Comparison of ENCODE assay signal across 13 cellular contexts in genomic region chr15:28514128-28514527, GRCh38. TPM values are rescaled to one million over a fixed set of nuclear protein-coding genes. Genes with fewer than 3 reads are reported as not detected.
"Had no signal": no experiment of that assay in that cellular context is flagged by ENCODE, and none has a peak within 500 bp of the region (broad histone marks: within the 10 kb centered on the region; RNA-seq: fewer than 3 reads in every experiment).

No MANE protein-coding gene starts in this region.

RNA-seq across cellular contexts. Expression of gene GOLGA8G, which starts 18.6 kb away (rescaled TPM):
- total RNA-seq: activated CD4-positive, alpha-beta memory T cell treated with anti-CD3 and anti-CD28 coated beads, Interleukin-2, amount 10 ng/mL, durations not matched to agents 7 days and 5 days; activated CD4-positive, alpha-beta T cell treated with anti-CD3 and anti-CD28 coated beads for 36 hours; activated CD4-positive, alpha-beta T cell treated with anti-CD3 and anti-CD28 coated beads, Interleukin-2, amount 10 ng/mL, durations not matched to agents 7 days and 5 days; activated CD8-positive, alpha-beta memory T cell treated with anti-CD3 and anti-CD28 coated beads, Interleukin-2, amount 10 ng/mL, durations not matched to agents 7 days and 5 days; activated CD8-positive, alpha-beta T cell treated with anti-CD3 and anti-CD28 coated beads, Interleukin-2, amount 10 ng/mL, durations not matched to agents 7 days and 5 days; activated naive CD8-positive, alpha-beta T cell treated with anti-CD3 and anti-CD28 coated beads, Interleukin-2, amount 10 ng/mL, durations not matched to agents 7 days and 5 days; activated T-helper 2 cell treated with anti-CD3 and anti-CD28 coated beads, Interferon-gamma antibody, Interleukin-2, Interleukin-4, amounts not matched to agents 10 μg/mL and 5 μg/mL and 100 μg/mL, durations not matched to agents 14 hours and 24 hours and 36 hours; astrocyte; body of pancreas; breast epithelium; cardiac septum; WTC11 had no signal

RNA-seq across cellular contexts. Expression of gene GOLGA6L25, which starts 39.2 kb away (rescaled TPM):
- total RNA-seq: activated CD4-positive, alpha-beta memory T cell treated with anti-CD3 and anti-CD28 coated beads, Interleukin-2, amount 10 ng/mL, durations not matched to agents 7 days and 5 days; activated CD4-positive, alpha-beta T cell treated with anti-CD3 and anti-CD28 coated beads for 36 hours; activated CD4-positive, alpha-beta T cell treated with anti-CD3 and anti-CD28 coated beads, Interleukin-2, amount 10 ng/mL, durations not matched to agents 7 days and 5 days; activated CD8-positive, alpha-beta memory T cell treated with anti-CD3 and anti-CD28 coated beads, Interleukin-2, amount 10 ng/mL, durations not matched to agents 7 days and 5 days; activated CD8-positive, alpha-beta T cell treated with anti-CD3 and anti-CD28 coated beads, Interleukin-2, amount 10 ng/mL, durations not matched to agents 7 days and 5 days; activated naive CD8-positive, alpha-beta T cell treated with anti-CD3 and anti-CD28 coated beads, Interleukin-2, amount 10 ng/mL, durations not matched to agents 7 days and 5 days; activated T-helper 2 cell treated with anti-CD3 and anti-CD28 coated beads, Interferon-gamma antibody, Interleukin-2, Interleukin-4, amounts not matched to agents 10 μg/mL and 5 μg/mL and 100 μg/mL, durations not matched to agents 14 hours and 24 hours and 36 hours; astrocyte; body of pancreas; breast epithelium; cardiac septum; cerebellum; WTC11 had no signal
